In the genomic region with DNA sequence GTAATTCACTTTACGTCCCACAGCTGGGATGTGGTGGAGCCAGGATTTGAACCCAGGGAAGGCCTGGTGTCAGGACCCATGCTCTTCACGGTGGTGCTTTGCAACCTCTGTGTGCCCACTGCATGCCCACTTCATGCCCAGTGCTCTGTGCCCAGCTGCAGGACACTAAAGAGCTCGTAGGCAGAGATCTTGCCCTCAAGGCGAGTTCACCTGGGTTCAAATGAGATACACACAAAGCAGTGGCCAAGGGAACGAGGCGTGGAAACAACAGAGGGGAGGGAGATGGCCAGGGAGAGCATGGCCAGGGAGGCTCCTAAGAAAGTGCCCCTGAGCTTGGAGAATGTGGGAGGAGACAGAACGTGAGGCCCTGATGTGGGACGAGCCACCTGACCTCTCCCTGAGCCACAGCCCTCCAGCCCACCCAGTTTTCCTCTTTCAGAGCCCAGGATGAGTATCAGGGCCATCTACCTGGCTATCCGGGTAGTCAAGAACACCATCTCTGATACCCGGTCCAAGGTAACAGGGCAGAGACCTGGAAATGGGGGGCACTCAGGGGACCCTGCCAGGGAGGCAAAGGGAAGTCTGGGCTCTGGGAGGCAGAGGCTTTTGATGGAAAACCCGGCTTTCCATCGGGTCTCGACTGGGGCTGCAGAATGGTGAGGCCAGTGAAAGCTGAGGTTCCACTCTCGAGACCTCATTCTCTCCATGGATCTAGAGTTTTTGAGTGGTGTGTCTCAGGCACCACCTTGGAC, we compare ENCODE assay signal across 22 cellular contexts. TPM values are rescaled to one million over a fixed set of nuclear protein-coding genes. Genes with fewer than 3 reads are reported as not detected.
"Had no signal": no experiment of that assay in that cellular context is flagged by ENCODE, and none has a peak within 500 bp of the region (broad histone marks: within the 10 kb centered on the region; RNA-seq: fewer than 3 reads in every experiment).

No MANE protein-coding gene starts in this region.

- H3K36me3 ChIP-seq: adrenal gland, cardiac muscle cell, esophagus squamous epithelium, sigmoid colon, tibial nerve had no signal

- H3K4me3 ChIP-seq: adrenal gland, cardiac muscle cell, esophagus squamous epithelium, hepatocyte, sigmoid colon, tibial nerve had no signal

- H3K4me1 Mint-ChIP-seq: activated naive CD4-positive, alpha-beta T cell treated with anti-CD3 and anti-CD28 coated beads, Interleukin-2, amount 50 U/mL, for 24 hours; memory B cell had no signal

- H3K4me3 Mint-ChIP-seq: activated CD8-positive, alpha-beta T cell treated with anti-CD3 and anti-CD28 coated beads for 36 hours; activated naive CD4-positive, alpha-beta T cell treated with anti-CD3 and anti-CD28 coated beads, Interleukin-2, amount 50 U/mL, for 24 hours; memory B cell; nephron progenitor cell; stimulated activated memory B cell treated with anti-CD40 and anti-IgM and Interleukin-4, amounts not matched to agents 10 μg/mL and 1 μg/mL and 100 μg/mL, for 72 hours had no signal

- H3K36me3 Mint-ChIP-seq: activated naive CD4-positive, alpha-beta T cell treated with anti-CD3 and anti-CD28 coated beads, Interleukin-2, amount 50 U/mL, for 24 hours; memory B cell; stimulated activated memory B cell treated with anti-CD40 and anti-IgM and Interleukin-4, amounts not matched to agents 10 μg/mL and 1 μg/mL and 100 μg/mL, for 72 hours had no signal

- H3K27ac ChIP-seq: adrenal gland, cardiac muscle cell, esophagus squamous epithelium, hepatocyte, sigmoid colon, tibial nerve had no signal

- ATAC-seq: activated CD8-positive, alpha-beta T cell treated with anti-CD3 and anti-CD28 coated beads for 36 hours; left ventricle myocardium superior; SK-N-SH treated with all-trans-retinoic acid at 6 μM for 48 hours; stimulated activated memory B cell treated with anti-CD40 and anti-IgM and Interleukin-4, amounts not matched to agents 10 μg/mL and 1 μg/mL and 100 μg/mL, for 72 hours had no signal

- H3K27me3 ChIP-seq: cardiac muscle cell, hepatocyte, sigmoid colon, tibial nerve had no signal

- H3K4me1 ChIP-seq: adrenal gland, esophagus squamous epithelium, sigmoid colon, tibial nerve had no signal

- H3K27ac Mint-ChIP-seq: activated CD8-positive, alpha-beta T cell treated with anti-CD3 and anti-CD28 coated beads for 36 hours; activated naive CD4-positive, alpha-beta T cell treated with anti-CD3 and anti-CD28 coated beads, Interleukin-2, amount 50 U/mL, for 24 hours; memory B cell; nephron progenitor cell; stimulated activated memory B cell treated with anti-CD40 and anti-IgM and Interleukin-4, amounts not matched to agents 10 μg/mL and 1 μg/mL and 100 μg/mL, for 72 hours had no signal

- H3K9me3 Mint-ChIP-seq: activated CD8-positive, alpha-beta T cell treated with anti-CD3 and anti-CD28 coated beads for 36 hours; memory B cell had no signal

- H3K9me3 ChIP-seq: adrenal gland, esophagus squamous epithelium, sigmoid colon, tibial nerve had no signal

- DNase-seq: activated CD8-positive, alpha-beta T cell treated with anti-CD3 and anti-CD28 coated beads for 36 hours; activated effector memory CD4-positive, alpha-beta T cell treated with Interleukin-2 at 50 U/mL for 16 hours; esophagus squamous epithelium; left ventricle myocardium superior; nephron progenitor cell; occipital lobe; stimulated activated CD4-positive, alpha-beta T cell treated with anti-CD3 and anti-CD28 coated beads, Interleukin-1b, Interleukin-23, amount 100 ng/mL, for 48 hours; T-helper 1 cell; T1000 had no signal

RNA-seq across cellular contexts. Expression of a gene that starts 20.4 kb away (rescaled TPM):
- total RNA-seq: activated CD8-positive, alpha-beta T cell treated with anti-CD3 and anti-CD28 coated beads for 36 hours; adrenal gland; endothelial cell of umbilical vein; fibroblast of villous mesenchyme; glomerular endothelial cell; hepatocyte; left ventricle myocardium superior; occipital lobe; pulmonary artery endothelial cell; sigmoid colon; tibial nerve had no signal
- polyA plus RNA-seq: cardiac muscle cell, endothelial cell of umbilical vein, hepatocyte had no signal

RNA-seq across cellular contexts. Expression of a gene that starts 38.4 kb away (rescaled TPM):
- total RNA-seq: activated CD8-positive, alpha-beta T cell treated with anti-CD3 and anti-CD28 coated beads for 36 hours; cardiac muscle cell; endothelial cell of umbilical vein; fibroblast of villous mesenchyme; glomerular endothelial cell; left ventricle myocardium superior; occipital lobe; pulmonary artery endothelial cell; sigmoid colon; tibial nerve had no signal
- polyA plus RNA-seq: cardiac muscle cell, endothelial cell of umbilical vein had no signal
